1 cellular context compared by ENCODE assay signal in genomic region chr22:45235101-45235777, GRCh38.
TF ChIP-seq lines count a peak whose summit lies in the region.

No MANE protein-coding gene starts in this region.

TF ChIP-seq in GM12878, 131 proteins besides CTCF, POLR2A, EP300 and RAD21 (continued from another document and continues in another):
- no peak for TF ChIP-seq SKIL (IDR thresholded peaks at IDR 0.05; ENCODE audit: low read depth, poor library complexity, severe bottlenecking)
- no peak for TF ChIP-seq GABPA (IDR thresholded peaks at IDR 0.05; ENCODE audit: low read depth)
- TF ChIP-seq ZBTB11 (CRISPR knock-in tag; IDR thresholded peaks at IDR 0.05): no peak
- no peak for TF ChIP-seq BCLAF1 (IDR thresholded peaks at IDR 0.05)
- peak; percentile 25 for TF ChIP-seq KLF5 (IDR thresholded peaks at IDR 0.05; ENCODE audit: partially characterized antibody)
- TF ChIP-seq IKZF2 (IDR thresholded peaks at IDR 0.05): peak; percentile 88 to 89
- TF ChIP-seq CREM (IDR thresholded peaks at IDR 0.05; ENCODE audit: low read depth): peak; percentile 83
- peak; percentile 15; the same call in 1 of the 2 replicates for TF ChIP-seq POLR2AphosphoS2 (IDR thresholded peaks at IDR 0.05; ENCODE audit: low read depth, low read length)
- no peak for TF ChIP-seq NR2C2 (IDR thresholded peaks at IDR 0.05; ENCODE audit: borderline replicate concordance, control insufficient read depth, insufficient read length, low read depth)
- peak; percentile 75; the same call in 1 of the 2 replicates for TF ChIP-seq POLR2AphosphoS5 (IDR thresholded peaks at IDR 0.05; ENCODE audit: low read length)
- TF ChIP-seq TAF1 (IDR thresholded peaks at IDR 0.05; ENCODE audit: borderline replicate concordance, low read depth, low read length): peak; percentile 78
- peak; percentile 82; the same call in 1 of the 2 replicates for TF ChIP-seq TCF12 (IDR thresholded peaks at IDR 0.05; ENCODE audit: low read depth, low read length)
- TF ChIP-seq JUND (IDR thresholded peaks at IDR 0.05; ENCODE audit: low read depth, low read length): 0 out of 2 replicates have a peak, but pooled peaks have one; percentile 9
- no peak for TF ChIP-seq ATF3 (IDR thresholded peaks at IDR 0.05; ENCODE audit: borderline replicate concordance, extremely low read depth, low read depth, low read length)
- no peak for TF ChIP-seq SMAD1 (IDR thresholded peaks at IDR 0.05; ENCODE audit: low read depth, partially characterized antibody)
- TF ChIP-seq RCOR1 (conservative IDR thresholded peaks at IDR 0.05; ENCODE audit: low read depth, low read length): peak; percentile 78; the same call in 1 of the 2 replicates
- no peak for TF ChIP-seq RB1 (IDR thresholded peaks at IDR 0.05; ENCODE audit: borderline replicate concordance)
- no peak for TF ChIP-seq FOS (IDR thresholded peaks at IDR 0.05; ENCODE audit: borderline replicate concordance, extremely low read depth, insufficient read length)
- TF ChIP-seq EED (IDR thresholded peaks at IDR 0.05; ENCODE audit: low read depth): peak; percentile 99
- TF ChIP-seq USF2 (IDR thresholded peaks at IDR 0.05; ENCODE audit: borderline replicate concordance, low read depth, low read length): no peak
- no peak; the same call in 1 of the 2 replicates for TF ChIP-seq PML (IDR thresholded peaks at IDR 0.05; ENCODE audit: low read length)
- TF ChIP-seq CBX5 (IDR thresholded peaks at IDR 0.05; ENCODE audit: low read depth): no peak
- no peak for TF ChIP-seq ZBTB33 (IDR thresholded peaks at IDR 0.05)
- TF ChIP-seq CHD2 (IDR thresholded peaks at IDR 0.05; ENCODE audit: borderline replicate concordance, low read depth, low read length): 0 out of 2 replicates have a peak, but pooled peaks have one; percentile 23
- TF ChIP-seq PAX5 (IDR thresholded peaks at IDR 0.05; ENCODE audit: borderline replicate concordance, low read depth, low read length): peak; percentile 81
- TF ChIP-seq HDAC6 (IDR thresholded peaks at IDR 0.05; ENCODE audit: unreplicated experiment): no peak
- TF ChIP-seq NR2C1 (IDR thresholded peaks at IDR 0.05): no peak
- TF ChIP-seq E4F1 (IDR thresholded peaks at IDR 0.05; ENCODE audit: borderline replicate concordance, partially characterized antibody): peak; percentile 57
- no peak for TF ChIP-seq E2F4 (IDR thresholded peaks at IDR 0.05; ENCODE audit: low read depth, low read length)
- TF ChIP-seq BCL11A (IDR thresholded peaks at IDR 0.05; ENCODE audit: low read depth, low read length): peak; percentile 79
- peak; percentile 85 for TF ChIP-seq RELB (IDR thresholded peaks at IDR 0.05; ENCODE audit: low read depth)
- TF ChIP-seq REST (IDR thresholded peaks at IDR 0.05; ENCODE audit: low read depth, low read length): no peak
- no peak for TF ChIP-seq PBX3 (IDR thresholded peaks at IDR 0.05; ENCODE audit: insufficient replicate concordance, low read depth, low read length)
